In the genomic region with DNA sequence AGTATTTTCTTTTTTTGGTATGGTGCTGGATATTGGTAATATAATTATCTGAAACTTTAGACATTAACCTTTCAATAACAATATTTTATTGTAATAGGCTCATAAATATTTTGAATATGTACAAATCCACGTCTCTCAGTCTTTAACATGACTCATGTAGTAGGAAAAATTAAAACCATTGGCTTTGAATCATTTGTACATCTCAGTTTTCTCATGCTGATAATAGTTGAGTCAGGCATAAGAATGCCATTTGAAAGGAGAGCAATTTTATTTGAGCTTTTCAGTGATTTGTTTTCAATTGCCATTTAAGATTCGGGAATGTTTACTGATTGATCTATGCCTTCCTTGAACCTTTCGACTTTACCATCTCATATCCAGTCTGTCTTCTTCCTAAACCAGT, we compare ENCODE assay signal across 24 cellular contexts.
DNase-seq lines count a peak whose midpoint lies in the region; ATAC-seq and TF ChIP-seq lines count a peak whose summit lies in the region.
"Had no signal": no experiment of that assay in that cellular context is flagged by ENCODE, and none has a peak within 500 bp of the region (broad histone marks: within the 10 kb centered on the region; RNA-seq: fewer than 3 reads in every experiment).

No MANE protein-coding gene starts in this region.

- TF ChIP-seq CTCF in AG10803 (conservative IDR thresholded peaks at IDR 0.05; ENCODE audit: low read length): no peak
- TF ChIP-seq CTCF in choroid plexus epithelial cell (conservative IDR thresholded peaks at IDR 0.05; ENCODE audit: low read depth, low read length): no peak

- DNase-seq in AG10803 (ENCODE audit: low read depth) (peak; percentile 35), NCI-H226 (peak; percentile 12), choroid plexus epithelial cell (ENCODE audit: low read depth) (peak; percentile 41), kidney tubule cell (ENCODE audit: low spot score) (peak; percentile 38), NCI-H146 (lab: John Stamatoyannopoulos, UW) (no peak), cerebellum (ENCODE audit: low spot score) (no peak)
- no peak for DNase-seq in NK-92 treated with Interleukin-12 subunit alpha and Interleukin-12 subunit beta, amount 100 ng/mL, for 24 hours (lab: John Stamatoyannopoulos, UW)
- DNase-seq: activated CD8-positive, alpha-beta T cell treated with anti-CD3 and anti-CD28 coated beads, Interleukin-2, amount 10 ng/mL, durations not matched to agents 7 days and 5 days; activated gamma-delta T cell; activated T-cell treated with anti-CD3 and anti-CD28 coated beads for 4 hours; CD4-positive, alpha-beta memory T cell; islet precursor cell; MG63; mucosa of descending colon; NCI-H1417 treated with DMSO at 0.1 percent for 48 hours; NCI-H510A treated with DMSO at 0.1 percent for 48 hours; pancreas; spleen; stimulated activated CD4-positive, alpha-beta T cell treated with anti-CD3 and anti-CD28 coated beads, Interleukin-2, amount 100 ng/mL, for 48 hours; uterus had no signal

- H3K4me3 ChIP-seq in AG10803 (ENCODE audit: low read length) (no peak overlapping the region), choroid plexus epithelial cell (ENCODE audit: low read depth, low read length) (no peak overlapping the region)
- H3K4me3 ChIP-seq: MG63, mucosa of descending colon, pancreas, right atrium auricular region, spleen, suprapubic skin, uterus had no signal

- ATAC-seq in GM19328 (IDR thresholded peaks at IDR 0.05; ENCODE audit: unreplicated experiment): no peak
- ATAC-seq: activated CD8-positive, alpha-beta T cell treated with anti-CD3 and anti-CD28 coated beads, Interleukin-2, amount 10 ng/mL, durations not matched to agents 7 days and 5 days; mucosa of descending colon; pancreas; stimulated activated effector memory CD8-positive, alpha-beta T cell treated with anti-CD3 and anti-CD28 coated beads, Interleukin-12 subunit alpha, Interleukin-12 subunit beta, amount 100 ng/mL, for 72 hours had no signal

Comparison
In these comparisons a context has a peak if more than half of its experiments do, and no peak if none do; other contexts are left out.
1. DNase-seq: peak in AG10803 (single experiment), NCI-H226 (single experiment), choroid plexus epithelial cell (single experiment) and kidney tubule cell (single experiment); none in NCI-H146 (single experiment), cerebellum (single experiment) and NK-92 treated with Interleukin-12 subunit alpha and Interleukin-12 subunit beta, amount 100 ng/mL, for 24 hours (single experiment).